9 cellular contexts compared by ENCODE assay signal in genomic region chr5:143376911-143377838, GRCh38. TPM values are rescaled to one million over a fixed set of nuclear protein-coding genes. Genes with fewer than 3 reads are reported as not detected.
DNase-seq lines count a peak whose midpoint lies in the region; ATAC-seq and TF ChIP-seq lines count a peak whose summit lies in the region.
"Had no signal": no experiment of that assay in that cellular context is flagged by ENCODE, and none has a peak within 500 bp of the region (broad histone marks: within the 10 kb centered on the region; RNA-seq: fewer than 3 reads in every experiment).

No MANE protein-coding gene starts in this region.

- H3K9me3 ChIP-seq in MG63 = peaks cover 3% of the 10 kb centered on the region; the same call in 1 of the 2 replicates

- intact Hi-C loops in activated CD4-positive, alpha-beta T cell treated with anti-CD3 and anti-CD28 coated beads, Interleukin-2, amount 10 ng/mL, durations not matched to agents 24 days and 14 days (cut with micrococcal nuclease) = no loop called here

- ATAC-seq in natural killer cell treated with Interleukin-12 subunit alpha and Interleukin-12 subunit beta and Interleukin-15 and Interleukin-18, amount 100 ng/mL, for 72 hours = peak in 1 of 2 donors; percentile 53
- ATAC-seq: Right ventricle myocardium inferior had no signal

- H3K4me3 Mint-ChIP-seq in natural killer cell treated with Interleukin-12 subunit alpha and Interleukin-12 subunit beta and Interleukin-15 and Interleukin-18, amount 100 ng/mL, for 72 hours = no peak overlapping the region
- H3K4me3 Mint-ChIP-seq in activated CD4-positive, alpha-beta T cell treated with anti-CD3 and anti-CD28 coated beads, Interleukin-2, amount 10 ng/mL, durations not matched to agents 24 days and 14 days = no peak overlapping the region

- H3K27ac Mint-ChIP-seq in natural killer cell treated with Interleukin-12 subunit alpha and Interleukin-12 subunit beta and Interleukin-15 and Interleukin-18, amount 100 ng/mL, for 72 hours = peak overlapping the region; percentile 34 to 46
- no peak overlapping the region for H3K27ac Mint-ChIP-seq in activated CD4-positive, alpha-beta T cell treated with anti-CD3 and anti-CD28 coated beads, Interleukin-2, amount 10 ng/mL, durations not matched to agents 24 days and 14 days

- H3K36me3 ChIP-seq in MG63 = peaks cover 59% of the 10 kb centered on the region

- peaks cover 12% of the 10 kb centered on the region for H3K36me3 Mint-ChIP-seq in natural killer cell treated with Interleukin-12 subunit alpha and Interleukin-12 subunit beta and Interleukin-15 and Interleukin-18, amount 100 ng/mL, for 72 hours
- peaks cover 29% of the 10 kb centered on the region for H3K36me3 Mint-ChIP-seq in activated CD4-positive, alpha-beta T cell treated with anti-CD3 and anti-CD28 coated beads, Interleukin-2, amount 10 ng/mL, durations not matched to agents 24 days and 14 days (ENCODE audit: low read depth)

- H3K4me3 ChIP-seq in MG63 = no peak overlapping the region
- no peak overlapping the region for H3K4me3 ChIP-seq in choroid plexus epithelial cell (ENCODE audit: low read depth, low read length)

- no peak for TF ChIP-seq CTCF in choroid plexus epithelial cell (conservative IDR thresholded peaks at IDR 0.05; ENCODE audit: low read depth, low read length)

- DNase-seq in EL (peak; percentile 87), MG63 (peak; percentile 48), choroid plexus epithelial cell (ENCODE audit: low read depth) (peak; percentile 56), NCI-H2227 (lab: John Stamatoyannopoulos, UW; ENCODE audit: unreplicated experiment) (no peak), epidermal melanocyte (ENCODE audit: insufficient read length, low spot score) (no peak), amniotic stem cell (lab: John Stamatoyannopoulos, UW) (no peak)
- DNase-seq in natural killer cell treated with Interleukin-12 subunit alpha and Interleukin-12 subunit beta and Interleukin-15 and Interleukin-18, amount 100 ng/mL, for 72 hours (ENCODE audit: low spot score) = no peak
- no peak for DNase-seq in activated CD4-positive, alpha-beta T cell treated with anti-CD3 and anti-CD28 coated beads, Interleukin-2, amount 10 ng/mL, durations not matched to agents 24 days and 14 days

- no peaks in the 10 kb centered on the region for H3K27me3 Mint-ChIP-seq in natural killer cell treated with Interleukin-12 subunit alpha and Interleukin-12 subunit beta and Interleukin-15 and Interleukin-18, amount 100 ng/mL, for 72 hours
- H3K27me3 Mint-ChIP-seq in activated CD4-positive, alpha-beta T cell treated with anti-CD3 and anti-CD28 coated beads, Interleukin-2, amount 10 ng/mL, durations not matched to agents 24 days and 14 days = no peaks in the 10 kb centered on the region

- H3K4me1 Mint-ChIP-seq in natural killer cell treated with Interleukin-12 subunit alpha and Interleukin-12 subunit beta and Interleukin-15 and Interleukin-18, amount 100 ng/mL, for 72 hours (ENCODE audit: low read depth in 2 of 2) = peaks cover 47 to 58% of the 10 kb centered on the region in 2 donors
- H3K4me1 Mint-ChIP-seq in activated CD4-positive, alpha-beta T cell treated with anti-CD3 and anti-CD28 coated beads, Interleukin-2, amount 10 ng/mL, durations not matched to agents 24 days and 14 days = peaks cover 41% of the 10 kb centered on the region

- H3K27me3 ChIP-seq in MG63 = no peaks in the 10 kb centered on the region

- no peaks in the 10 kb centered on the region for H3K9me3 Mint-ChIP-seq in natural killer cell treated with Interleukin-12 subunit alpha and Interleukin-12 subunit beta and Interleukin-15 and Interleukin-18, amount 100 ng/mL, for 72 hours
- no peaks in the 10 kb centered on the region for H3K9me3 Mint-ChIP-seq in activated CD4-positive, alpha-beta T cell treated with anti-CD3 and anti-CD28 coated beads, Interleukin-2, amount 10 ng/mL, durations not matched to agents 24 days and 14 days

RNA-seq across cellular contexts. Expression of gene NR3C1, which starts 26.3 kb away (rescaled TPM):
- 45.6 and 50.8 TPM in 2 replicates for total RNA-seq in MG63 (2014; rRNA removed; shearing (Covaris generic); ENCODE audit: low replicate concordance)
- total RNA-seq in natural killer cell treated with Interleukin-12 subunit alpha and Interleukin-12 subunit beta and Interleukin-15 and Interleukin-18, amount 100 ng/mL, for 72 hours = 100 to 1,000 TPM; 166 to 182 TPM
- 62.2 and 64.7 TPM in 2 replicates for total RNA-seq in activated CD4-positive, alpha-beta T cell treated with anti-CD3 and anti-CD28 coated beads, Interleukin-2, amount 10 ng/mL, durations not matched to agents 24 days and 14 days

Comparison
In these comparisons a context has a peak if more than half of its experiments do, and no peak if none do; other contexts are left out.
1. DNase-seq: peak in EL (single experiment), MG63 (single experiment) and choroid plexus epithelial cell (single experiment); none in natural killer cell treated with Interleukin-12 subunit alpha and Interleukin-12 subunit beta and Interleukin-15 and Interleukin-18, amount 100 ng/mL, for 72 hours (single experiment), NCI-H2227 (single experiment), epidermal melanocyte (single experiment), amniotic stem cell (single experiment) and activated CD4-positive, alpha-beta T cell treated with anti-CD3 and anti-CD28 coated beads, Interleukin-2, amount 10 ng/mL, durations not matched to agents 24 days and 14 days (single experiment).